In genomic region chr1:156500847-156501686, GRCh38 we compare ENCODE assay signal across 8 cellular contexts. TPM values are rescaled to one million over a fixed set of nuclear protein-coding genes. Genes with fewer than 3 reads are reported as not detected.
DNase-seq lines count a peak whose midpoint lies in the region; ATAC-seq, FAIRE-seq and TF ChIP-seq lines count a peak whose summit lies in the region.

No MANE protein-coding gene starts in this region.

- H3K4me1 Mint-ChIP-seq in T-cell = peaks cover 67 to 79% (median 76%) of the 10 kb centered on the region in 3 donors

- H3K36me3 Mint-ChIP-seq in T-cell = no peaks in the 10 kb centered on the region

- peak; percentile 88 for FAIRE-seq in GM12891 (lab: Jason Lieb, UNC)

- H3K4me1 ChIP-seq in prostate gland (replicated peaks) (peaks cover 29% of the 10 kb centered on the region), urinary bladder (ENCODE audit: insufficient read depth) (peaks cover 2% of the 10 kb centered on the region)

- ATAC-seq in HG02870 (IDR thresholded peaks at IDR 0.05; ENCODE audit: unreplicated experiment) = peak; percentile 43
- ATAC-seq in T-cell (replicated peaks in 1 of 4) = peak; percentile 71 to 80 (median 74)
- ATAC-seq in left cardiac atrium = peak; percentile 86 to 87

- H3K27me3 ChIP-seq in prostate gland (replicated peaks; ENCODE audit: insufficient read depth) = no peaks in the 10 kb centered on the region

- no peaks in the 10 kb centered on the region for H3K9me3 Mint-ChIP-seq in T-cell

- no peaks in the 10 kb centered on the region for H3K9me3 ChIP-seq in prostate gland

- peak overlapping the region; percentile 82 to 92 (median 90) for H3K4me3 Mint-ChIP-seq in T-cell

- WGBS in prostate gland = 0% methylated on average over 39 of the region's 59 CpGs
- WGBS in urinary bladder = under 1% methylated on average over 59 of the region's 59 CpGs

- peak; percentile 46 to 76 (median 68) for TF ChIP-seq CTCF in prostate gland (IDR thresholded peaks at IDR 0.05)

- H3K27ac ChIP-seq in prostate gland (peak overlapping the region; percentile 99 to 100), urinary bladder (ENCODE audit: low read depth) (peak overlapping the region; percentile 100)

- no peaks in the 10 kb centered on the region for H3K36me3 ChIP-seq in prostate gland
- no peaks in the 10 kb centered on the region for H3K36me3 ChIP-seq in urinary bladder (ENCODE audit: insufficient read depth)

- TF ChIP-seq POLR2A in GM12891 (IDR thresholded peaks at IDR 0.05; ENCODE audit: low read depth, low read length) (peak; percentile 55), prostate gland (IDR thresholded peaks at IDR 0.05) (peak; percentile 81)

- DNase-seq in GM12891 (ENCODE audit: insufficient read length, low spot score) = peak; percentile 88
- DNase-seq in NCI-H146 (lab: John Stamatoyannopoulos, UW) = peak; percentile 94
- peak; percentile 85 to 95 (median 90) for DNase-seq in T-cell
- peak; percentile 95 for DNase-seq in amniotic epithelial cell (ENCODE audit: low read depth)
- DNase-seq in left cardiac atrium = peak; percentile 95
- DNase-seq in prostate gland (ENCODE audit: low spot score) = peak; percentile 96

- intact Hi-C loops in left cardiac atrium (cut with DNase I) = no loop called here
- intact Hi-C loops in prostate gland (cut with DNase I) = loop anchor here (1.0 to 2.0 kb wide), 2 partner anchors 40 to 44 kb away; no protein-coding TSS in a partner anchor

- CTCF ChIA-PET in T-cell (lab: Charles Lee) = interaction anchor here (0.5 to 5.4 kb wide), 28 partner anchors 8 to 228 kb away, joined by 3 to 51 read pairs (median 4); partner anchors contain the start of genes GPATCH4 (in 1 of the 2), ISG20L2 (in 1 of the 2), METTL25B (in 1 of the 2) and TTC24 (in 1 of the 2)

- POLR2A ChIA-PET in T-cell (lab: Charles Lee) = interaction anchor here (0.5 to 1.9 kb wide), 13 partner anchors 11 to 684 kb away, joined by 3 to 14 read pairs (median 4); partner anchors contain the start of genes GPATCH4 (in 1 of the 2) and NAXE (in 1 of the 2)

- H3K27ac Mint-ChIP-seq in T-cell = peak overlapping the region; percentile 97 to 99

- H3K27me3 Mint-ChIP-seq in T-cell = no peaks in the 10 kb centered on the region

- H3K4me3 ChIP-seq in prostate gland (peak overlapping the region; percentile 87 to 88), urinary bladder (ENCODE audit: low read depth, low read length) (peak overlapping the region; percentile 64)

TF ChIP-seq in GM12891, 5 proteins besides CTCF, POLR2A, EP300 and RAD21:
- TF ChIP-seq TAF1 (IDR thresholded peaks at IDR 0.05; ENCODE audit: low read depth, low read length) (peak; percentile 41; the same call in 1 of the 2 replicates), POLR2AphosphoS5 (IDR thresholded peaks at IDR 0.05; ENCODE audit: low read depth, low read length) (no peak; the same call in 1 of the 2 replicates)

RNA-seq across cellular contexts. Expression of gene MEF2D, which starts 0.5 kb away (rescaled TPM):
- 23.8 TPM for polyA plus RNA-seq in GM12891 (2012; ENCODE audit: low read depth, missing spikeins)
- 100 to 1,000 TPM in 2 of 5 donors, 10 to 100 TPM in 3; 60.7 to 133 (median 79.3) TPM for total RNA-seq in T-cell
- total RNA-seq in left cardiac atrium = 10 to 100 TPM; 69.0 to 81.7 TPM
- 100 to 1,000 TPM in 1 of 2 donors, 10 to 100 TPM in 1; 52.1 to 128 TPM for total RNA-seq in prostate gland
- total RNA-seq in urinary bladder = 10.0 TPM
- polyA plus RNA-seq in urinary bladder = 55.5 TPM

Comparison
In these comparisons a context has a peak if more than half of its experiments do, and no peak if none do; other contexts are left out.
1. Peak in every context shown above with its lines: DNase-seq, ATAC-seq, H3K4me3 ChIP-seq and H3K27ac ChIP-seq.